In genomic region chr22:50343541-50343935, GRCh38 we compare ENCODE assay signal across 8 cellular contexts. TPM values are rescaled to one million over a fixed set of nuclear protein-coding genes. Genes with fewer than 3 reads are reported as not detected.
DNase-seq lines count a peak whose midpoint lies in the region; ATAC-seq and TF ChIP-seq lines count a peak whose summit lies in the region.

No MANE protein-coding gene starts in this region.

- H3K4me3 ChIP-seq in CD8-positive, alpha-beta T cell (ENCODE audit: low read depth, low read length): peak overlapping the region; percentile 59
- H3K4me3 ChIP-seq in OCI-LY7 (ENCODE audit: low read depth, low read length, poor library complexity, severe bottlenecking) (peak overlapping the region; percentile 100), epithelial cell of esophagus (ENCODE audit: low read length) (peak overlapping the region; percentile 61), ovary (peak overlapping the region; percentile 93)

- BruUV-seq in OCI-LY7 (replicated peaks; lab: Mats Ljungman, UMichigan): no TSS peak

- intact Hi-C loops in CD8-positive, alpha-beta T cell (cut with DNase I, micrococcal nuclease): loop anchor here (1.0 to 10.0 kb wide), 11 partner anchors 98 to 425 kb away; partner anchors contain the start of genes ARSA (in 2 of the 2), LMF2 (in 2 of the 2), SELENOO (in 2 of the 2) and ALG12 (in 1 of the 2)
- intact Hi-C loops in OCI-LY7 (cut with micrococcal nuclease; ENCODE audit: unreplicated experiment) (loop anchor here (5.0 kb wide), 1 partner anchor 91 kb away; the partner anchor contains the start of gene HDAC10), ovary (cut with DNase I) (loop anchor here in 3 of 4 donors (5.0 kb wide), 3 partner anchors 66 to 101 kb away; partner anchors contain the start of gene HDAC10 (in 2 of the 3))

- H2AFZ ChIP-seq in OCI-LY7 (ENCODE audit: low read length): peak overlapping the region; percentile 80; the same call in 1 of the 2 replicates

- peak overlapping the region; percentile 96 for H3K4me2 ChIP-seq in OCI-LY7 (ENCODE audit: low read length)

- DNase-seq in CD8-positive, alpha-beta T cell: peak in 2 of 7 experiments; percentile 26 to 41
- DNase-seq in OCI-LY7 (ENCODE audit: low spot score): no peak
- DNase-seq in epithelial cell of esophagus (ENCODE audit: low read depth): no peak
- DNase-seq in ovary: peak in 2 of 5 donors; percentile 25 to 33
- DNase-seq in NCI-H1092 treated with DMSO at 0.1 percent for 48 hours (lab: John Stamatoyannopoulos, UW): no peak

- no peaks in the 10 kb centered on the region for H3K36me3 ChIP-seq in CD8-positive, alpha-beta T cell (ENCODE audit: insufficient read depth, low read length)
- H3K36me3 ChIP-seq in OCI-LY7 (ENCODE audit: insufficient read depth, low read length) (peaks cover 18% of the 10 kb centered on the region), ovary (no peaks in the 10 kb centered on the region)

- peak overlapping the region; percentile 77 for H3K27ac ChIP-seq in CD8-positive, alpha-beta T cell (ENCODE audit: low read depth, low read length)
- H3K27ac ChIP-seq in OCI-LY7 (ENCODE audit: low read depth, low read length, poor library complexity, severe bottlenecking): peak overlapping the region; percentile 83
- H3K27ac ChIP-seq in ovary: peak overlapping the region; percentile 34 to 71

- no peaks in the 10 kb centered on the region for H3K9me3 Mint-ChIP-seq in CD8-positive, alpha-beta T cell

- TF ChIP-seq EP300 in ovary (IDR thresholded peaks at IDR 0.05): no peak

- WGBS in ovary, 3 donors: 0 to 3% (median 0%) methylated on average over 9 of the region's 9 CpGs

- peaks cover 12% of the 10 kb centered on the region for H3K4me1 Mint-ChIP-seq in CD8-positive, alpha-beta T cell (ENCODE audit: low read depth)

- no peaks in the 10 kb centered on the region for H3K27me3 ChIP-seq in CD8-positive, alpha-beta T cell (ENCODE audit: insufficient read depth, low read length)
- no peaks in the 10 kb centered on the region for H3K27me3 ChIP-seq in ovary

- POLR2A ChIA-PET in CD8-positive, alpha-beta T cell (lab: Charles Lee): interaction anchor here (0.5 to 1.0 kb wide), 2 partner anchors 15 to 453 kb away, joined by 3 to 4 read pairs; no protein-coding TSS in a partner anchor
- POLR2A ChIA-PET in OCI-LY7 (lab: Charles Lee): no interaction called here

- peaks cover 31% of the 10 kb centered on the region for H3K4me1 ChIP-seq in CD8-positive, alpha-beta T cell (ENCODE audit: insufficient read depth, low read length)
- H3K4me1 ChIP-seq in OCI-LY7 (ENCODE audit: insufficient read depth, low read length, poor library complexity, severe bottlenecking) (peaks cover 20% of the 10 kb centered on the region), ovary (ENCODE audit: insufficient read depth) (peaks cover 4% of the 10 kb centered on the region)

- H3K9me3 ChIP-seq in CD8-positive, alpha-beta T cell (ENCODE audit: low read length): no peaks in the 10 kb centered on the region
- H3K9me3 ChIP-seq in OCI-LY7 (ENCODE audit: low read length): peaks cover 9% of the 10 kb centered on the region; the same call in 1 of the 2 replicates
- no peaks in the 10 kb centered on the region for H3K9me3 ChIP-seq in ovary

- H3K4me3 Mint-ChIP-seq in CD8-positive, alpha-beta T cell: no peak overlapping the region

- TF ChIP-seq CTCF in CD8-positive, alpha-beta T cell (IDR thresholded peaks at IDR 0.05): no peak
- TF ChIP-seq CTCF in OCI-LY7 (conservative IDR thresholded peaks at IDR 0.05; ENCODE audit: low read length): no peak
- TF ChIP-seq CTCF in epithelial cell of esophagus (IDR thresholded peaks at IDR 0.05; ENCODE audit: insufficient read depth, low read depth, low read length, missing control alignments): no peak
- no peak for TF ChIP-seq CTCF in ovary (IDR thresholded peaks at IDR 0.05)

- peaks cover 27% of the 10 kb centered on the region for H3K79me2 ChIP-seq in OCI-LY7 (ENCODE audit: insufficient read depth, low read depth, low read length)

- no peaks in the 10 kb centered on the region for H3K36me3 Mint-ChIP-seq in CD8-positive, alpha-beta T cell

- H3K27ac Mint-ChIP-seq in CD8-positive, alpha-beta T cell: no peak overlapping the region

- no peaks in the 10 kb centered on the region for H3K27me3 Mint-ChIP-seq in CD8-positive, alpha-beta T cell (ENCODE audit: low read depth)

- no peak for TF ChIP-seq POLR2A in ovary (IDR thresholded peaks at IDR 0.05)

- peak; percentile 9 for ATAC-seq in CD8-positive, alpha-beta T cell
- no peak for ATAC-seq in GM21737 (IDR thresholded peaks at IDR 0.05; ENCODE audit: unreplicated experiment)
- ATAC-seq in GM21825 (IDR thresholded peaks at IDR 0.05; ENCODE audit: unreplicated experiment): no peak
- ATAC-seq in HG03378 (IDR thresholded peaks at IDR 0.05; ENCODE audit: unreplicated experiment): no peak

- H4K20me1 ChIP-seq in OCI-LY7 (ENCODE audit: insufficient read depth, low read length): no peaks in the 10 kb centered on the region; the same call in 1 of the 2 replicates

- CTCF ChIA-PET in CD8-positive, alpha-beta T cell (lab: Charles Lee): no interaction called here
- CTCF ChIA-PET in OCI-LY7 (lab: Charles Lee; ENCODE audit: unreplicated experiment): no interaction called here

- no peaks in the 10 kb centered on the region for H3K9me2 ChIP-seq in OCI-LY7 (ENCODE audit: insufficient read depth, low read length)

RNA-seq across cellular contexts. Expression of gene PPP6R2, which starts 0.4 kb away (rescaled TPM):
- 10 to 100 TPM; 46.2 to 46.5 TPM for total RNA-seq in CD8-positive, alpha-beta T cell
- 55.0 and 64.5 TPM in 2 replicates for total RNA-seq in OCI-LY7 (2014; rRNA removed; shearing (Covaris generic))
- 62.3 and 65.8 TPM in 2 replicates for total RNA-seq in OCI-LY7 (2022)
- 10 to 100 TPM; 30.1 to 52.9 (median 37.8) TPM for total RNA-seq in ovary
- polyA plus RNA-seq in ovary: 10 to 100 TPM in 1 of 2 donors, 1 to 10 TPM in 1; 8.2 to 33.4 TPM

RNA-seq across cellular contexts. Expression of gene DENND6B, which starts 16.7 kb away (rescaled TPM):
- 1 to 10 TPM; 3.0 to 3.1 TPM for total RNA-seq in CD8-positive, alpha-beta T cell
- 25.0 and 31.6 TPM in 2 replicates for total RNA-seq in OCI-LY7 (2014; rRNA removed; shearing (Covaris generic))
- total RNA-seq in OCI-LY7 (2022): 38.1 and 45.0 TPM in 2 replicates
- 10 to 100 TPM in 2 of 7 donors, 1 to 10 TPM in 5; 2.6 to 17.3 (median 7.4) TPM for total RNA-seq in ovary
- polyA plus RNA-seq in ovary: 1 to 10 TPM in 1 of 2 donors, under 1 TPM in 1; 0.38 to 5.6 TPM

RNA-seq across cellular contexts. Expression of gene PLXNB2, which starts 36.1 kb away (rescaled TPM):
- 1 to 10 TPM; 6.3 to 8.1 TPM for total RNA-seq in CD8-positive, alpha-beta T cell
- total RNA-seq in OCI-LY7 (2014; rRNA removed; shearing (Covaris generic)): 10.7 and 13.6 TPM in 2 replicates
- total RNA-seq in OCI-LY7 (2022): 38.9 and 39.2 TPM in 2 replicates
- total RNA-seq in ovary: 100 to 1,000 TPM; 121 to 274 (median 229) TPM
- 100 to 1,000 TPM in 1 of 2 donors, 10 to 100 TPM in 1; 26.5 to 135 TPM for polyA plus RNA-seq in ovary
